ENCODE assay signal across 10 cellular contexts in the genomic region with DNA sequence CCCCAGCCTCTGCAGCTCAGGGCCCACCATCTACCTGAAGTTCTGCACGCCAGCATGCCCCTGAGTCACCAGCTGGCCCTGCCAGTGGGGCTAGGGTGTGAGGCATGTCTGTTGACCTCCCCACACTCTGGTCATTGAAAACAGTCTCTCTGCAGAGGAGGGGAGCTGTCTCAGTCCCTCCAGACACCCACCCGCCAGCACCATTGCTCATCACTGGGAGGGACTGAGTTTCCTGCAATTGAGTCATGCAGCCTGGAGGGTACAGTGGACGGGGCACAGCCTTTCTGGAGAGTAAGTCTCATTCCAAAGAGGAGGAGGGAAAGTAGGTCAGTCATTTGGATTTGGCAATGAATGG. TPM values are rescaled to one million over a fixed set of nuclear protein-coding genes. Genes with fewer than 3 reads are reported as not detected.
DNase-seq lines count a peak whose midpoint lies in the region; ATAC-seq and TF ChIP-seq lines count a peak whose summit lies in the region.
"Had no signal": no experiment of that assay in that cellular context is flagged by ENCODE, and none has a peak within 500 bp of the region (broad histone marks: within the 10 kb centered on the region; RNA-seq: fewer than 3 reads in every experiment).

No MANE protein-coding gene starts in this region.

- H3K4me3 ChIP-seq in thoracic aorta = no peak overlapping the region

- H2AFZ ChIP-seq in H9 (ENCODE audit: low read length) = no peak overlapping the region

- H3K23ac ChIP-seq in H9 (ENCODE audit: insufficient read length, low read depth, low read length) = no peak overlapping the region

- no peak overlapping the region for H2AK5ac ChIP-seq in H9 (ENCODE audit: insufficient read length, low read length)

- no peak overlapping the region for H3K56ac ChIP-seq in H9 (ENCODE audit: insufficient read length, low read depth, low read length)

- H2BK12ac ChIP-seq in H9 (ENCODE audit: insufficient read length, low read depth, low read length) = no peak overlapping the region

- H3K14ac ChIP-seq in H9 (ENCODE audit: insufficient read depth, low read length) = no peak overlapping the region

- no peaks in the 10 kb centered on the region for H3K36me3 Mint-ChIP-seq in H9 (ENCODE audit: insufficient read depth in 1 of 3, low read depth in 3 of 3)
- H3K36me3 Mint-ChIP-seq in activated CD4-positive, alpha-beta T cell treated with anti-CD3 and anti-CD28 coated beads, Interleukin-2, amount 10 ng/mL, durations not matched to agents 24 days and 14 days (ENCODE audit: low read depth) = no peaks in the 10 kb centered on the region

- no peaks in the 10 kb centered on the region; a peak in 2 of 5 replicates for H3K9me3 Mint-ChIP-seq in H9
- no peaks in the 10 kb centered on the region for H3K9me3 Mint-ChIP-seq in activated CD4-positive, alpha-beta T cell treated with anti-CD3 and anti-CD28 coated beads, Interleukin-2, amount 10 ng/mL, durations not matched to agents 24 days and 14 days
- H3K9me3 Mint-ChIP-seq: activated T-helper 2 cell treated with anti-CD3 and anti-CD28 coated beads, Interferon-gamma antibody, Interleukin-2, Interleukin-4, amounts not matched to agents 10 μg/mL and 5 μg/mL and 100 μg/mL, durations not matched to agents 14 hours and 24 hours and 36 hours had no signal

- no peak overlapping the region for H3K4me3 Mint-ChIP-seq in H9
- H3K4me3 Mint-ChIP-seq in activated CD4-positive, alpha-beta T cell treated with anti-CD3 and anti-CD28 coated beads, Interleukin-2, amount 10 ng/mL, durations not matched to agents 24 days and 14 days = no peak overlapping the region

- peaks cover 3% of the 10 kb centered on the region for H3K23me2 ChIP-seq in H9 (ENCODE audit: insufficient read length, low read depth, low read length, poor library complexity, severe bottlenecking)

- H3K79me2 ChIP-seq in H9 (ENCODE audit: insufficient read depth, low read length) = no peaks in the 10 kb centered on the region

- H3K36me3 ChIP-seq in thoracic aorta = no peaks in the 10 kb centered on the region

- ATAC-seq in thoracic aorta (ENCODE audit: insufficient number of reproducible peaks, low FRiP score, low read depth) = peak; percentile 38

- no peak overlapping the region for H3K4me2 ChIP-seq in H9 (ENCODE audit: insufficient read depth, insufficient read length, low read length)

- H2BK5ac ChIP-seq in H9 (ENCODE audit: insufficient read length, low read length) = no peak overlapping the region

- H3K4me1 Mint-ChIP-seq in H9 = peaks cover 17 to 42% of the 10 kb centered on the region in 2 experiments
- H3K4me1 Mint-ChIP-seq in activated CD4-positive, alpha-beta T cell treated with anti-CD3 and anti-CD28 coated beads, Interleukin-2, amount 10 ng/mL, durations not matched to agents 24 days and 14 days = no peaks in the 10 kb centered on the region

- no peak overlapping the region for H4K8ac ChIP-seq in H9 (replicated peaks; ENCODE audit: insufficient read length, low read depth, low read length)

- no peaks in the 10 kb centered on the region for H4K20me1 ChIP-seq in H9 (ENCODE audit: control insufficient read depth, insufficient read depth, insufficient read length)

- no peak overlapping the region for H2BK20ac ChIP-seq in H9 (ENCODE audit: low read depth, low read length, poor library complexity, severe bottlenecking)

- TF ChIP-seq CTCF in H9 (conservative IDR thresholded peaks at IDR 0.05) (no peak), thoracic aorta (IDR thresholded peaks at IDR 0.05) (no peak)

- H3K27ac ChIP-seq in H9 (ENCODE audit: insufficient read length, low read depth, low read length) = no peak overlapping the region
- no peak overlapping the region for H3K27ac ChIP-seq in thoracic aorta

- intact Hi-C loops in activated CD4-positive, alpha-beta T cell treated with anti-CD3 and anti-CD28 coated beads, Interleukin-2, amount 10 ng/mL, durations not matched to agents 24 days and 14 days (cut with micrococcal nuclease) = no loop called here

- H2BK15ac ChIP-seq in H9 (ENCODE audit: low read depth, low read length) = no peak overlapping the region

- H4K91ac ChIP-seq in H9 (ENCODE audit: insufficient read length, low read depth, low read length) = no peak overlapping the region

- no peak overlapping the region for H3K4ac ChIP-seq in H9 (ENCODE audit: low read depth, low read length)

- H2BK120ac ChIP-seq in H9 (ENCODE audit: low read depth, low read length, poor library complexity, severe bottlenecking) = no peak overlapping the region

- DNase-seq in H9 (peak; percentile 16), T1000 (lab: John Stamatoyannopoulos, UW) (peak; percentile 78), glomerular visceral epithelial cell (ENCODE audit: extremely low spot score) (peak; percentile 70), thoracic aorta (ENCODE audit: low spot score) (no peak), cortex of kidney (lab: John Stamatoyannopoulos, UW) (no peak), NCI-H1105 (lab: John Stamatoyannopoulos, UW) (no peak)
- no peak for DNase-seq in activated CD4-positive, alpha-beta T cell treated with anti-CD3 and anti-CD28 coated beads, Interleukin-2, amount 10 ng/mL, durations not matched to agents 24 days and 14 days
- DNase-seq: NCI-H2081 treated with DMSO at 0.1 percent for 48 hours, T-helper 1 cell had no signal

- no peak overlapping the region for H3K9ac ChIP-seq in H9 (ENCODE audit: extremely low read depth, insufficient read length, low read length)

- no peak overlapping the region for H3K18ac ChIP-seq in H9 (ENCODE audit: insufficient read length, low read depth, low read length)

- H3K4me1 ChIP-seq in H9 (ENCODE audit: insufficient read depth, low read length) (no peaks in the 10 kb centered on the region), thoracic aorta (ENCODE audit: control insufficient read depth in 1 of 2, low read depth in 2 of 2) (no peaks in the 10 kb centered on the region)

- H3K27ac Mint-ChIP-seq in H9 = peak overlapping the region in 1 of 3 experiments; percentile 75; a peak in 1 of 7 replicates
- H3K27ac Mint-ChIP-seq in activated CD4-positive, alpha-beta T cell treated with anti-CD3 and anti-CD28 coated beads, Interleukin-2, amount 10 ng/mL, durations not matched to agents 24 days and 14 days = no peak overlapping the region
- H3K27ac Mint-ChIP-seq: activated T-helper 2 cell treated with anti-CD3 and anti-CD28 coated beads, Interferon-gamma antibody, Interleukin-2, Interleukin-4, amounts not matched to agents 10 μg/mL and 5 μg/mL and 100 μg/mL, durations not matched to agents 14 hours and 24 hours and 36 hours had no signal

- H4K5ac ChIP-seq in H9 (ENCODE audit: insufficient read length, low read depth, low read length) = no peak overlapping the region

- H3T11ph ChIP-seq in H9 (ENCODE audit: low read length) = no peak overlapping the region

- WGBS in H9 (ENCODE audit: extremely low coverage, insufficient read length, low lambda C conversion rate) = no CpG with 5 or more reads among the region's 3 CpGs

- peaks cover 4% of the 10 kb centered on the region for H3K27me3 Mint-ChIP-seq in H9 (ENCODE audit: low read depth)
- H3K27me3 Mint-ChIP-seq in activated CD4-positive, alpha-beta T cell treated with anti-CD3 and anti-CD28 coated beads, Interleukin-2, amount 10 ng/mL, durations not matched to agents 24 days and 14 days = no peaks in the 10 kb centered on the region

- H3K27me3 ChIP-seq in H9 (ENCODE audit: insufficient read depth, low read length) (no peaks in the 10 kb centered on the region), thoracic aorta (replicated peaks; ENCODE audit: insufficient read depth) (no peaks in the 10 kb centered on the region)

- no peaks in the 10 kb centered on the region for H3K79me1 ChIP-seq in H9 (ENCODE audit: insufficient read depth, low read depth, low read length, poor library complexity, severe bottlenecking)

- no peaks in the 10 kb centered on the region for H3K9me3 ChIP-seq in H9 (ENCODE audit: control insufficient read depth, low read depth, low read length)
- no peaks in the 10 kb centered on the region for H3K9me3 ChIP-seq in thoracic aorta

RNA-seq across cellular contexts. Expression of a gene that starts 16.8 kb away (rescaled TPM):
- total RNA-seq in H9 (2021) = 8.6 and 9.5 TPM in 2 replicates
- 100 to 1,000 TPM; 127 to 129 TPM for total RNA-seq in thoracic aorta
- not detected in 2 replicates for total RNA-seq in activated CD4-positive, alpha-beta T cell treated with anti-CD3 and anti-CD28 coated beads, Interleukin-2, amount 10 ng/mL, durations not matched to agents 24 days and 14 days
- total RNA-seq: activated T-helper 2 cell treated with anti-CD3 and anti-CD28 coated beads, Interferon-gamma antibody, Interleukin-2, Interleukin-4, amounts not matched to agents 10 μg/mL and 5 μg/mL and 100 μg/mL, durations not matched to agents 14 hours and 24 hours and 36 hours had no signal

Comparison
In these comparisons a context has a peak if more than half of its experiments do, and no peak if none do; other contexts are left out.
1. DNase-seq: peak in H9 (single experiment), T1000 (single experiment) and glomerular visceral epithelial cell (single experiment); none in thoracic aorta (single experiment), cortex of kidney (single experiment), NCI-H1105 (single experiment) and activated CD4-positive, alpha-beta T cell treated with anti-CD3 and anti-CD28 coated beads, Interleukin-2, amount 10 ng/mL, durations not matched to agents 24 days and 14 days (single experiment).
2. RNA of a gene that starts 16.8 kb away (total RNA-seq): 127 to 129 TPM in thoracic aorta; 8.6 to 9.5 TPM in H9 and not detected in activated CD4-positive, alpha-beta T cell treated with anti-CD3 and anti-CD28 coated beads, Interleukin-2, amount 10 ng/mL, durations not matched to agents 24 days and 14 days; every median in the first group is over 10 times any median in the second.